Comparison of ENCODE assay signal across 1 cellular context in genomic region chr7:100590077-100590737, GRCh38.
TF ChIP-seq lines count a peak whose summit lies in the region.

No MANE protein-coding gene starts in this region.

TF ChIP-seq in GM23338, 12 proteins besides CTCF, POLR2A, EP300 and RAD21 (continued from another document):
- TF ChIP-seq ZNF462 (CRISPR knock-in tag; IDR thresholded peaks at IDR 0.05) (no peak), EZH2phosphoT487 (IDR thresholded peaks at IDR 0.05; ENCODE audit: unreplicated experiment) (no peak), NANOG (IDR thresholded peaks at IDR 0.05; ENCODE audit: borderline replicate concordance) (no peak), POLR2AphosphoS5 (IDR thresholded peaks at IDR 0.05; ENCODE audit: low read depth) (no peak), ZNF331 (CRISPR knock-in tag; IDR thresholded peaks at IDR 0.05; ENCODE audit: low read depth) (no peak)
